1 cellular context compared by ENCODE assay signal in genomic region chr5:119049824-119050449, GRCh38.
TF ChIP-seq lines count a peak whose summit lies in the region.

No MANE protein-coding gene starts in this region.

TF ChIP-seq in K562, 482 proteins besides CTCF, POLR2A, EP300 and RAD21 (continued from another document):
- TF ChIP-seq ZNF518B (CRISPR knock-in tag; IDR thresholded peaks at IDR 0.05) = no peak
- TF ChIP-seq MTA1 (IDR thresholded peaks at IDR 0.05; ENCODE audit: borderline replicate concordance) = no peak
- TF ChIP-seq RCOR1 (IDR thresholded peaks at IDR 0.05; ENCODE audit: borderline replicate concordance in 1 of 2, low read depth in 2 of 2, low read length in 2 of 2) = no peak
- TF ChIP-seq ETS2 (tag; IDR thresholded peaks at IDR 0.05; ENCODE audit: borderline replicate concordance, poor library complexity, severe bottlenecking) = no peak
- TF ChIP-seq ZNF347 (CRISPR knock-in tag; IDR thresholded peaks at IDR 0.05; ENCODE audit: low read depth) = no peak
- TF ChIP-seq TAF9B (IDR thresholded peaks at IDR 0.05; ENCODE audit: partially characterized antibody) = peak; percentile 30
- TF ChIP-seq ZNF449 (CRISPR knock-in tag; IDR thresholded peaks at IDR 0.05) = no peak
- no peak for TF ChIP-seq KDM2B (CRISPR knock-in tag; IDR thresholded peaks at IDR 0.05)
- no peak for TF ChIP-seq RBM34 (IDR thresholded peaks at IDR 0.05; ENCODE audit: borderline replicate concordance, insufficient read depth, low read length)
- TF ChIP-seq ZBTB12 (CRISPR knock-in tag; IDR thresholded peaks at IDR 0.05) = no peak
- no peak for TF ChIP-seq EGR1 (conservative IDR thresholded peaks at IDR 0.05)
- TF ChIP-seq IFI16 (CRISPR knock-in tag; IDR thresholded peaks at IDR 0.05) = no peak
- no peak for TF ChIP-seq PATZ1 (CRISPR knock-in tag; IDR thresholded peaks at IDR 0.05; ENCODE audit: borderline replicate concordance)
- no peak for TF ChIP-seq ZNF12 (CRISPR knock-in tag; IDR thresholded peaks at IDR 0.05)
- peak; percentile 65 for TF ChIP-seq ZNF384 (IDR thresholded peaks at IDR 0.05; ENCODE audit: low read depth, low read length)
- TF ChIP-seq NR3C1 (CRISPR knock-in tag; IDR thresholded peaks at IDR 0.05) = no peak
- no peak for TF ChIP-seq RBM15 (IDR thresholded peaks at IDR 0.05; ENCODE audit: insufficient read depth, low read length)
- no peak for TF ChIP-seq MCM7 (IDR thresholded peaks at IDR 0.05)
- TF ChIP-seq MAFK (IDR thresholded peaks at IDR 0.05; ENCODE audit: low read length) = peak; percentile 24; the same call in 1 of the 2 replicates
- TF ChIP-seq PREB (CRISPR knock-in tag; IDR thresholded peaks at IDR 0.05) = no peak
- TF ChIP-seq CREB3L1 (IDR thresholded peaks at IDR 0.05; ENCODE audit: borderline replicate concordance, low read depth) = no peak
- TF ChIP-seq HNRNPL (IDR thresholded peaks at IDR 0.05; ENCODE audit: low read depth, low read length) = no peak
- TF ChIP-seq MEIS2 (IDR thresholded peaks at IDR 0.05; ENCODE audit: partially characterized antibody) = no peak
- TF ChIP-seq BCL6 (CRISPR knock-in tag; IDR thresholded peaks at IDR 0.05) = no peak
- TF ChIP-seq CHD1 (IDR thresholded peaks at IDR 0.05; ENCODE audit: low read length) = no peak
- no peak for TF ChIP-seq ZNF695 (CRISPR knock-in tag; IDR thresholded peaks at IDR 0.05)
- TF ChIP-seq TFAP4 (CRISPR knock-in tag; IDR thresholded peaks at IDR 0.05; ENCODE audit: borderline replicate concordance) = peak; percentile 71
- no peak for TF ChIP-seq ZNF224 (CRISPR knock-in tag; IDR thresholded peaks at IDR 0.05)
- TF ChIP-seq TAF1 (IDR thresholded peaks at IDR 0.05; ENCODE audit: control insufficient read depth, extremely low read depth, insufficient read depth, low read length, severe bottlenecking) = no peak
- TF ChIP-seq HMG20A (CRISPR knock-in tag; conservative IDR thresholded peaks at IDR 0.05) = no peak
- 0 out of 2 replicates have a peak, but pooled peaks have one; percentile 17 for TF ChIP-seq GABPA (tag; conservative IDR thresholded peaks at IDR 0.05; ENCODE audit: low read depth)
- TF ChIP-seq TFAM (CRISPR knock-in tag; conservative IDR thresholded peaks at IDR 0.05) = no peak
- TF ChIP-seq ZBTB11 (CRISPR knock-in tag; IDR thresholded peaks at IDR 0.05) = no peak
- no peak for TF ChIP-seq KLF13 (tag; IDR thresholded peaks at IDR 0.05; ENCODE audit: borderline replicate concordance, low read depth)
- no peak for TF ChIP-seq PTRF (tag; IDR thresholded peaks at IDR 0.05)
- TF ChIP-seq ZNF79 (CRISPR knock-in tag; IDR thresholded peaks at IDR 0.05; ENCODE audit: low read depth) = no peak
- TF ChIP-seq KAT7 (CRISPR knock-in tag; IDR thresholded peaks at IDR 0.05; ENCODE audit: borderline replicate concordance) = no peak
- TF ChIP-seq ATF4 (CRISPR knock-in tag; IDR thresholded peaks at IDR 0.05) = no peak
- TF ChIP-seq TBL1XR1 (IDR thresholded peaks at IDR 0.05; ENCODE audit: low read length in 2 of 2) = no peak
